Comparison of ENCODE assay signal across 23 cellular contexts in genomic region chrX:38678217-38678616, GRCh38.
"Had no signal": no experiment of that assay in that cellular context is flagged by ENCODE, and none has a peak within 500 bp of the region (broad histone marks: within the 10 kb centered on the region; RNA-seq: fewer than 3 reads in every experiment).

No MANE protein-coding gene starts in this region.

- H3K27ac ChIP-seq: PC-9, Peyer's patch, SJCRH30 had no signal

- H3K4me3 ChIP-seq: PC-9, Peyer's patch, SJCRH30 had no signal

- ATAC-seq: Right ventricle myocardium inferior, SK-N-SH treated with all-trans-retinoic acid at 6 μM for 48 hours had no signal

- H3K9me3 ChIP-seq: Peyer's patch, SJCRH30 had no signal

- H3K36me3 ChIP-seq: Peyer's patch, SJCRH30 had no signal

- H3K27me3 ChIP-seq: Peyer's patch, SJCRH30 had no signal

- DNase-seq: IMR-90; Karpas-422; KG1; MM.1S; NCI-H1092 treated with DMSO at 0.1 percent for 48 hours; NCI-H187; NCI-H2029; NCI-H2081 treated with DMSO at 0.1 percent for 48 hours; NCI-H2171; NCI-H226; NCI-H446; NCI-H510A; NCI-H524 treated with DMSO at 0.1 percent for 48 hours; NCI-H69; NCI-H774; NK-92 treated with Interleukin-12 subunit alpha and Interleukin-12 subunit beta, amount 100 ng/mL, for 24 hours; OCI-M1; PC-9; Peyer's patch; SHP77 treated with DMSO at 0.1 percent for 48 hours; SJCRH30 had no signal

- H3K4me1 ChIP-seq: Peyer's patch, SJCRH30 had no signal
